ENCODE assay signal across 8 cellular contexts in the genomic region with DNA sequence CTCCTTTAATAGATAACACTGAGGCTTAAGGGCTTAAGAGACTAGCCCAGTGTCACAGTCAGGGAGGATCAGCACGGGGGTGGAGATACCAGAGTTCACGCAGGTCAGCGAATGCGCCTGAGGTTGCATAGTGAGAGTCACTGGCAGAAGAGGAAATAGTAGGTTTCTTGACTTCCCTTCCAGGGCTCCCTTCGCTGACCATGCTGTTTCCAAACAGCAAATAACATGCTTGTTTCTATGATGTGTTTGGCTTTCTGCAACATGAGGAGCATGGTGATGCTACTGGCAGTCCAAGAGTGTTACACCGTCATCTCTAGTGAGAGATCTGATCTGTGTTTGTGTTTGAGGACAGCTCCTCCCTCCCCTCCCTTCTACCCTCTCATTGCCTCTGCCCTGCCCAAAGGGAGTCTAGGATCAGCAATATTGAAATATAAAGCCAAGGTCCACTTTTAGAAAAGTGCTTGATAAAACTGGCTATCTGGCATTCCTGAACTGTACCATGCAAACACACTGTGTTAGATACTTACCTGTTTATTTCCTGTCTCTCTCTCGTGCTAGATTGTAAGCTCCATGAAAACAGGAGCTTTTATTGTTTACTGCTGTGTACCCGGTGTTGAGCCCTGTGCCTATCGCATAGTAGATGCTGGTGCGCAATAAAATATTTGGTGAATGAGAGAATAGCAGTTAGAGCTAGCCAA. TPM values are rescaled to one million over a fixed set of nuclear protein-coding genes. Genes with fewer than 3 reads are reported as not detected.
DNase-seq lines count a peak whose midpoint lies in the region; ATAC-seq and TF ChIP-seq lines count a peak whose summit lies in the region.

No MANE protein-coding gene starts in this region.

- H3K4me3 ChIP-seq in WERI-Rb-1 (ENCODE audit: low read depth, low read length) (no peak overlapping the region), tibial nerve (no peak overlapping the region)

- TF ChIP-seq EP300 in tibial nerve (IDR thresholded peaks at IDR 0.05): peak in 1 of 2 donors; percentile 49

- H3K9me3 ChIP-seq in WERI-Rb-1 (ENCODE audit: severe bottlenecking) (no peaks in the 10 kb centered on the region), tibial nerve (no peaks in the 10 kb centered on the region)

- TF ChIP-seq CTCF in WERI-Rb-1 (IDR thresholded peaks at IDR 0.05; ENCODE audit: low read depth, low read length) (no peak), tibial nerve (IDR thresholded peaks at IDR 0.05) (no peak)

- ATAC-seq in HG02938 (IDR thresholded peaks at IDR 0.05; ENCODE audit: unreplicated experiment): peak; percentile 89

- WGBS in tibial nerve, 2 donors: 77 to 79% methylated on average over 10 of the region's 10 CpGs

- H3K27me3 ChIP-seq in WERI-Rb-1 (ENCODE audit: insufficient read depth, low read depth, severe bottlenecking): no peaks in the 10 kb centered on the region
- H3K27me3 ChIP-seq in tibial nerve: no peaks in the 10 kb centered on the region

- H3K27ac ChIP-seq in WERI-Rb-1 (no peak overlapping the region), tibial nerve (no peak overlapping the region)

- peaks cover 0 to 32% (median 8%) of the 10 kb centered on the region in 4 donors for H3K4me1 ChIP-seq in tibial nerve

- DNase-seq in GF-D8 (lab: John Stamatoyannopoulos, UW) (peak; percentile 86), WERI-Rb-1 (peak; percentile 83), islet precursor cell (peak; percentile 74), GM19240 (ENCODE audit: insufficient read length, low spot score) (no peak), NCI-H446 (lab: John Stamatoyannopoulos, UW) (no peak), tibial nerve (ENCODE audit: low spot score in 2 of 2) (no peak), ureter (ENCODE audit: low spot score) (no peak)

- no peak for TF ChIP-seq POLR2A in tibial nerve (IDR thresholded peaks at IDR 0.05)

- no peaks in the 10 kb centered on the region for H3K36me3 ChIP-seq in WERI-Rb-1
- H3K36me3 ChIP-seq in tibial nerve: peaks cover 0 to 3% (median 0%) of the 10 kb centered on the region in 3 donors

RNA-seq across cellular contexts. Expression of a gene that starts 12.3 kb away (rescaled TPM):
- total RNA-seq in tibial nerve (10 to 100 TPM; 28.0 to 34.3 (median 29.8) TPM), ureter (91.9 TPM)

Comparison
In these comparisons a context has a peak if more than half of its experiments do, and no peak if none do; other contexts are left out.
1. DNase-seq: peak in GF-D8 (single experiment), WERI-Rb-1 (single experiment) and islet precursor cell (single experiment); none in GM19240 (single experiment), NCI-H446 (0 of 2), tibial nerve (0 of 2) and ureter (single experiment).